Comparison of ENCODE assay signal across 23 cellular contexts in the genomic region with DNA sequence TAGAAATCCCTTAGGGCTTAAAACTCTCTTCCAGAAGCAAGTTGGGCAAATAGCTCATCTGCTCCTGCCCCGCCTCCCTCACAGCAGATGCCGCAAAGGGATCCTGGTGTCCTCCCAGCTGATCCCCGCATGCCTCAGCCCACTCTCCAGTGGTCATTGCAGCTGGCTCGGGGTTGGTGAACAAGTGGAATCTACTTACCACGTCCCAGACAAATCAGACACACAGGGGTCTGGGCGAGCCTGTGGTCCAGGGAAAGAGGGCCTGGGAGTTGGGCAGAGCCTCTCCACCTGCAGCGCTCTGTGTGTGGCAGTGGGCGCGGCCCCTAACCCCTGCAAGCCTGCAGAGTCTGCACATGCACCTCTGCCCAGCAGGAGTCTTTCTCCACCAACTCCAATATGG. TPM values are rescaled to one million over a fixed set of nuclear protein-coding genes. Genes with fewer than 3 reads are reported as not detected.
DNase-seq lines count a peak whose midpoint lies in the region; FAIRE-seq and TF ChIP-seq lines count a peak whose summit lies in the region.
"Had no signal": no experiment of that assay in that cellular context is flagged by ENCODE, and none has a peak within 500 bp of the region (broad histone marks: within the 10 kb centered on the region; RNA-seq: fewer than 3 reads in every experiment).

No MANE protein-coding gene starts in this region.

- TF ChIP-seq POLR2A in GM12891 (IDR thresholded peaks at IDR 0.05; ENCODE audit: low read depth, low read length), result no peak

- H3K36me3 ChIP-seq in WERI-Rb-1, result no peaks in the 10 kb centered on the region
- H3K36me3 ChIP-seq: MG63 had no signal

- FAIRE-seq in GM12891 (lab: Jason Lieb, UNC), result no peak
- FAIRE-seq: G401.6 had no signal

- no peaks in the 10 kb centered on the region for H3K27me3 ChIP-seq in WERI-Rb-1 (ENCODE audit: insufficient read depth, low read depth, severe bottlenecking)
- H3K27me3 ChIP-seq: MG63, Peyer's patch had no signal

- no peaks in the 10 kb centered on the region for H3K9me3 Mint-ChIP-seq in nephron progenitor cell

- TF ChIP-seq CTCF in WERI-Rb-1 (IDR thresholded peaks at IDR 0.05; ENCODE audit: low read depth, low read length) (no peak), nephron progenitor cell (IDR thresholded peaks at IDR 0.05) (no peak)

- no peaks in the 10 kb centered on the region for H3K27me3 Mint-ChIP-seq in nephron progenitor cell (ENCODE audit: low read depth, poor library complexity)

- H3K9me3 ChIP-seq in WERI-Rb-1 (ENCODE audit: severe bottlenecking), result no peaks in the 10 kb centered on the region
- H3K9me3 ChIP-seq: MG63, Peyer's patch, SK-N-SH had no signal

- H3K4me3 Mint-ChIP-seq in nephron progenitor cell, result no peak overlapping the region
- H3K4me3 Mint-ChIP-seq: CD14-positive monocyte had no signal

- H3K36me3 Mint-ChIP-seq in nephron progenitor cell (ENCODE audit: low read depth), result peaks cover 4% of the 10 kb centered on the region

- peaks cover 31% of the 10 kb centered on the region for H3K4me1 Mint-ChIP-seq in nephron progenitor cell

- peak overlapping the region; percentile 80 for H3K27ac ChIP-seq in WERI-Rb-1
- H3K27ac ChIP-seq: 22Rv1, Peyer's patch had no signal

- DNase-seq in NCI-H82 (lab: John Stamatoyannopoulos, UW), result peak; percentile 69
- no peak for DNase-seq in NCI-H82 treated with DMSO at 0.1 percent for 48 hours (lab: John Stamatoyannopoulos, UW; ENCODE audit: unreplicated experiment)
- DNase-seq in WERI-Rb-1, result peak; percentile 73
- no peak for DNase-seq in nephron progenitor cell
- DNase-seq in pons (ENCODE audit: low spot score), result no peak
- DNase-seq in 8988T, result no peak
- no peak for DNase-seq in DMS53 (lab: John Stamatoyannopoulos, UW)
- DNase-seq in GM12891 (ENCODE audit: insufficient read length, low spot score), result no peak
- DNase-seq: DND-41, GOT3, MG63, NCI-H1048, NCI-H1436, NCI-H2029 treated with DMSO at 0.1 percent for 48 hours, NCI-H2171 treated with DMSO at 0.1 percent for 48 hours, NCI-H446, NCI-H526 treated with DMSO at 0.1 percent for 48 hours, Peyer's patch, Right ventricle myocardium superior, SK-N-SH had no signal

- H3K4me3 ChIP-seq in WERI-Rb-1 (ENCODE audit: low read depth, low read length), result no peak overlapping the region
- H3K4me3 ChIP-seq: MG63, Peyer's patch had no signal

- H3K27ac Mint-ChIP-seq in nephron progenitor cell, result peak overlapping the region; percentile 45
- H3K27ac Mint-ChIP-seq: CD14-positive monocyte had no signal

TF ChIP-seq in GM12891, 5 proteins besides CTCF, POLR2A, EP300 and RAD21:
- TF ChIP-seq SPI1 (IDR thresholded peaks at IDR 0.05; ENCODE audit: low read depth, low read length) (no peak), POU2F2 (IDR thresholded peaks at IDR 0.05; ENCODE audit: low read depth, low read length) (no peak), PAX5 (IDR thresholded peaks at IDR 0.05; ENCODE audit: insufficient read depth, low read length, severe bottlenecking) (no peak), POLR2AphosphoS5 (IDR thresholded peaks at IDR 0.05; ENCODE audit: low read depth, low read length) (no peak), TAF1 (IDR thresholded peaks at IDR 0.05; ENCODE audit: low read depth, low read length) (no peak)
TF ChIP-seq in GM12891: peak in this region for 0.

RNA-seq across cellular contexts. Expression of gene C19orf33, which starts 10.8 kb away (rescaled TPM):
- polyA plus RNA-seq in GM12891 (2012; ENCODE audit: low read depth, missing spikeins), result not detected
- polyA plus RNA-seq: SK-N-SH had no signal

RNA-seq across cellular contexts. Expression of gene YIF1B, which starts 22.5 kb away (rescaled TPM):
- 45.1 TPM for polyA plus RNA-seq in GM12891 (2012; ENCODE audit: low read depth, missing spikeins)

RNA-seq across cellular contexts. Expression of gene KCNK6, which starts 26.4 kb away (rescaled TPM):
- 0.21 TPM for polyA plus RNA-seq in GM12891 (2012; ENCODE audit: low read depth, missing spikeins)

RNA-seq across cellular contexts. Expression of gene SPINT2, which starts 28.9 kb away (rescaled TPM):
- 47.7 TPM for polyA plus RNA-seq in GM12891 (2012; ENCODE audit: low read depth, missing spikeins)

RNA-seq across cellular contexts. Expression of gene PPP1R14A, which starts 37.1 kb away (rescaled TPM):
- polyA plus RNA-seq in GM12891 (2012; ENCODE audit: low read depth, missing spikeins), result 0.86 TPM
- polyA plus RNA-seq: CD14-positive monocyte had no signal

Comparison
In these comparisons a context has a peak if more than half of its experiments do, and no peak if none do; other contexts are left out.
1. DNase-seq: peak in NCI-H82 (single experiment) and WERI-Rb-1 (single experiment); none in NCI-H82 treated with DMSO at 0.1 percent for 48 hours (single experiment), nephron progenitor cell (single experiment), pons (single experiment), 8988T (single experiment), DMS53 (single experiment) and GM12891 (single experiment).